8 cellular contexts compared by ENCODE assay signal in the genomic region with DNA sequence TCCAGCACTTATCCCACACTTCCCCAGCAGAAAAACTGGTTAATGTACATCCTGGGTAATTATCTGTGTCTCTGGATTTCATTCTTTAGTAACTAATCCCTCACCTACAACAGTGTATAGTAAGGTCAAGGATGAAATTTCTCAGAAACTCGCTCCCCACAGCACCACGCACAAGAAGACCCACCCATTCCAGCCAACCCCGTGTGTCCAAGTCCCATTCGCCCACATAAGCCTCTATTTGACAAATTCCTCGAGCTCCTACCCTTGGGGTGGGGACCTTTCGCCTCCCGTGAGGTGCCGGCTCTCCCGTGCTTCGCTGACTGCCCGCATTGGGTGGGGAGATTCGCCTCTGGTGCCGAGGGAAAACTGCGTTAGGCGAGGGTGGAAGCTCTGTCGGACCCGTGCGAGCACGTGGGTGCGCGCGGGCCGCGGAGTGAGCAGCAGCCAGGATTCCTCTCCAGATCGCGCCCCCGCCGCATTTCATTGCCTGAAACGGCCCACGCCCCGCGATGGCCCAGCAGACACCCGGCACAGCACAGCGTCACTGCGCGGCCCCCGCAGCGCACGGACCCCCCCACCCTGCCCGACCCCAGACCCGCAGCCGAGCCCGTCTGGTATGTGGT. TPM values are rescaled to one million over a fixed set of nuclear protein-coding genes. Genes with fewer than 3 reads are reported as not detected.
DNase-seq lines count a peak whose midpoint lies in the region; ATAC-seq, FAIRE-seq and TF ChIP-seq lines count a peak whose summit lies in the region.

No MANE protein-coding gene starts in this region.

- H3K9me3 ChIP-seq in adipocyte (ENCODE audit: control insufficient read depth, low read length) (no peaks in the 10 kb centered on the region), small intestine (ENCODE audit: control insufficient read depth, low read depth) (no peaks in the 10 kb centered on the region)

- WGBS in small intestine, 3 donors: 1 to 2% (median 1%) methylated on average over 37 to 43 of the region's 43 CpGs

- H3K4me3 ChIP-seq in adipocyte (ENCODE audit: low read length): peak overlapping the region; percentile 82
- peak overlapping the region; percentile 77 for H3K4me3 ChIP-seq in iPS-11a (ENCODE audit: low read depth, low read length)
- peak overlapping the region; percentile 52 to 65 for H3K4me3 ChIP-seq in small intestine (ENCODE audit: low read depth in 1 of 2, low read length in 2 of 2)

- H3K27me3 ChIP-seq in adipocyte (replicated peaks; ENCODE audit: control insufficient read depth, insufficient read depth, low read length) (peaks cover 34% of the 10 kb centered on the region), small intestine (ENCODE audit: control insufficient read depth in 2 of 2, insufficient read depth in 2 of 2, low read length in 2 of 2) (no peaks in the 10 kb centered on the region)

- peak; percentile 30 for DNase-seq in GM12891 (ENCODE audit: insufficient read length, low spot score)
- DNase-seq in RKO (ENCODE audit: low spot score): peak; percentile 32
- peak; percentile 58 for DNase-seq in adipocyte (ENCODE audit: low read depth)
- DNase-seq in small intestine: peak; percentile 29
- DNase-seq in NCI-H187 treated with DMSO at 0.1 percent for 48 hours (lab: John Stamatoyannopoulos, UW): no peak
- DNase-seq in HuH-7 (ENCODE audit: low spot score): no peak

- no peaks in the 10 kb centered on the region for H3K36me3 ChIP-seq in adipocyte (ENCODE audit: control insufficient read depth, insufficient read depth, low read length, severe bottlenecking)
- no peaks in the 10 kb centered on the region for H3K36me3 ChIP-seq in small intestine (ENCODE audit: control insufficient read depth in 2 of 2, insufficient read depth in 2 of 2, low read length in 2 of 2)

- no peak for TF ChIP-seq POLR2A in GM12891 (IDR thresholded peaks at IDR 0.05; ENCODE audit: low read depth, low read length)

- ATAC-seq in HG02840 (IDR thresholded peaks at IDR 0.05; ENCODE audit: low FRiP score, unreplicated experiment): peak; percentile 9

- H3K9ac ChIP-seq in adipocyte (ENCODE audit: low read length): no peak overlapping the region

- H3K4me1 ChIP-seq in adipocyte (ENCODE audit: control insufficient read depth, insufficient read depth, low read length) (peaks cover 7% of the 10 kb centered on the region), small intestine (ENCODE audit: control insufficient read depth in 2 of 2, insufficient read depth in 1 of 2, low read depth in 1 of 2, low read length in 1 of 2) (no peaks in the 10 kb centered on the region)

- peak overlapping the region in 1 of 2 donors; percentile 42 for H3K27ac ChIP-seq in small intestine (ENCODE audit: low read depth in 1 of 2, low read length in 1 of 2)

- FAIRE-seq in GM12891 (lab: Jason Lieb, UNC): peak; percentile 23
- no peak for FAIRE-seq in small intestine (lab: Jason Lieb, UNC)

TF ChIP-seq in GM12891, 5 proteins besides CTCF, POLR2A, EP300 and RAD21:
- no peak for TF ChIP-seq TAF1 (IDR thresholded peaks at IDR 0.05; ENCODE audit: low read depth, low read length)
- no peak for TF ChIP-seq PAX5 (IDR thresholded peaks at IDR 0.05; ENCODE audit: insufficient read depth, low read length, severe bottlenecking)
- no peak for TF ChIP-seq POU2F2 (IDR thresholded peaks at IDR 0.05; ENCODE audit: low read depth, low read length)
- no peak for TF ChIP-seq POLR2AphosphoS5 (IDR thresholded peaks at IDR 0.05; ENCODE audit: low read depth, low read length)
- no peak for TF ChIP-seq SPI1 (IDR thresholded peaks at IDR 0.05; ENCODE audit: low read depth, low read length)

RNA-seq across cellular contexts. Expression of a gene that starts 0.9 kb away (rescaled TPM):
- 0.42 TPM for polyA plus RNA-seq in GM12891 (2012; ENCODE audit: low read depth, missing spikeins)
- polyA plus RNA-seq in small intestine: under 1 TPM; 0.22 to 0.94 (median 0.27) TPM

Comparison
In these comparisons a context has a peak if more than half of its experiments do, and no peak if none do; other contexts are left out.
1. DNase-seq: peak in GM12891 (single experiment), RKO (single experiment), adipocyte (single experiment) and small intestine (single experiment); none in NCI-H187 treated with DMSO at 0.1 percent for 48 hours (single experiment) and HuH-7 (single experiment).
2. Peak in every context shown above with its lines, with median percentiles within 50 percentile points of each other: H3K4me3 ChIP-seq.